ENCODE assay signal across 10 cellular contexts in the genomic region with DNA sequence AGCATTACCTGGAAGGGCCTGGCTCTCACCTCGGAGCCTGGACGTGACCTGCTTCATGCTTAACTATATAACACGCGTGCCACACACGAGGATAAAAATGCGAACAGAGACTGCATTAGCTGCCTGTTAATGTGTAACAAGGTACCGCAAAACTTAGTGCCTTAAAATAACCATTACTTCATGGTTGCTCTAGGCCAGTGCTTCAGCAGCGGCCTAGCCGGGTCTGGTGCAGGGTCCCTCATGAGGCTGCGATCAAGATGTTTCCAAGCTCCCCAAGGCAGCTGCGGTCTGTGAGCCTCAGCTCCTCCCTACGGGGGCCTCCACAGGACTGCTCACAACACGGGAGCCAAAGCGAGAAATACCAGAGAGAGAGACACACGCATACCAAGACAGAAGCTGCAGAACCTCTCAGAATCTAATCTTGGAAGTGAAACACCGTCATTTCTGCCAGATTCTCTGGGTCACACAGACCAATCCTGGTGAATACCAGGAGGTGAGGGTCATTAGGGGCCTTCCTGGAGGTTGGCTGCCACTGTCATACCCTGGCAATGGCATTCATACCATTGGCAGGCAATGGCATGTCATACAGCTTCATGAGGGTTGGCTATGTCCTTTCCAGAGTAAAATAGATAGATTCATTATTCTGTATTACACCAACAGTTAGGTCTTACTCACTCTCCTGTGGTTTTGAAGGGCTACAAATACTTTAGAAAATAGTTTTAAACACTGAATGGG.
DNase-seq lines count a peak whose midpoint lies in the region; ATAC-seq and TF ChIP-seq lines count a peak whose summit lies in the region.
"Had no signal": no experiment of that assay in that cellular context is flagged by ENCODE, and none has a peak within 500 bp of the region (broad histone marks: within the 10 kb centered on the region; RNA-seq: fewer than 3 reads in every experiment).

No MANE protein-coding gene starts in this region.

- POLR2A ChIA-PET in CD4-positive, alpha-beta T cell (lab: Charles Lee) = no interaction called here
- POLR2A ChIA-PET in naive thymus-derived CD4-positive, alpha-beta T cell (lab: Charles Lee) = interaction anchor here (0.6 kb wide), 1 partner anchor 33 kb away, joined by 3 read pairs; no protein-coding TSS in a partner anchor

- intact Hi-C loops in CD4-positive, alpha-beta T cell (cut with DNase I, micrococcal nuclease) = no loop called here
- intact Hi-C loops in right lobe of liver (cut with DNase I) = no loop called here
- intact Hi-C loops in naive thymus-derived CD4-positive, alpha-beta T cell (cut with micrococcal nuclease) = loop anchor here in 1 of 2 donors (5.0 kb wide), 1 partner anchor 54 kb away; no protein-coding TSS in a partner anchor

- H3K27me3 Mint-ChIP-seq in CD4-positive, alpha-beta T cell = no peaks in the 10 kb centered on the region
- H3K27me3 Mint-ChIP-seq in naive thymus-derived CD4-positive, alpha-beta T cell = no peaks in the 10 kb centered on the region

- no peaks in the 10 kb centered on the region for H3K27me3 ChIP-seq in CD4-positive, alpha-beta T cell (ENCODE audit: control insufficient read depth, insufficient read depth, low read length)
- no peaks in the 10 kb centered on the region for H3K27me3 ChIP-seq in right lobe of liver
- no peaks in the 10 kb centered on the region for H3K27me3 ChIP-seq in naive thymus-derived CD4-positive, alpha-beta T cell (ENCODE audit: control insufficient read depth in 2 of 2, insufficient read depth in 2 of 2, low read length in 2 of 2)

- CTCF ChIA-PET in CD4-positive, alpha-beta T cell (lab: Charles Lee) = no interaction called here
- CTCF ChIA-PET in naive thymus-derived CD4-positive, alpha-beta T cell (lab: Charles Lee) = interaction anchor here (0.6 kb wide), 1 partner anchor 105 kb away, joined by 3 read pairs; no protein-coding TSS in a partner anchor

- peaks cover 0 to 54% (median 29%) of the 10 kb centered on the region in 4 donors for H3K4me1 ChIP-seq in right lobe of liver
- peaks cover 3 to 22% of the 10 kb centered on the region in 2 donors for H3K4me1 ChIP-seq in naive thymus-derived CD4-positive, alpha-beta T cell (ENCODE audit: control insufficient read depth in 2 of 2, insufficient read depth in 2 of 2, low read length in 2 of 2)

- no peaks in the 10 kb centered on the region for H3K9me3 ChIP-seq in CD4-positive, alpha-beta T cell (ENCODE audit: control insufficient read depth, low read length)
- H3K9me3 ChIP-seq in right lobe of liver = no peaks in the 10 kb centered on the region
- no peaks in the 10 kb centered on the region for H3K9me3 ChIP-seq in naive thymus-derived CD4-positive, alpha-beta T cell (ENCODE audit: control insufficient read depth in 2 of 3, low read length in 3 of 3)

- H3K4me3 Mint-ChIP-seq in CD4-positive, alpha-beta T cell = no peak overlapping the region
- H3K4me3 Mint-ChIP-seq in naive thymus-derived CD4-positive, alpha-beta T cell = peak overlapping the region in 2 of 10 donors; percentile 18 to 39

- H3K4me3 ChIP-seq in right lobe of liver = no peak overlapping the region
- H3K4me3 ChIP-seq in naive thymus-derived CD4-positive, alpha-beta T cell (ENCODE audit: low read length) = no peak overlapping the region

- no peak for TF ChIP-seq POLR2A in right lobe of liver (IDR thresholded peaks at IDR 0.05)

- ATAC-seq in CD4-positive, alpha-beta T cell (ENCODE audit: poor library complexity) = no peak
- no peak for ATAC-seq in right lobe of liver
- ATAC-seq in GM21423 (IDR thresholded peaks at IDR 0.05; ENCODE audit: unreplicated experiment) = no peak
- no peak for ATAC-seq in naive thymus-derived CD4-positive, alpha-beta T cell

- no peak for DNase-seq in CD4-positive, alpha-beta T cell
- DNase-seq in H4 (ENCODE audit: low spot score) = peak; percentile 44
- no peak for DNase-seq in right lobe of liver
- DNase-seq in naive thymus-derived CD4-positive, alpha-beta T cell = no peak
- DNase-seq in KG1 (lab: John Stamatoyannopoulos, UW) = no peak
- no peak for DNase-seq in activated CD8-positive, alpha-beta memory T cell treated with anti-CD3 and anti-CD28 coated beads for 24 hours
- DNase-seq: cortex of kidney, NCI-H510A treated with DMSO at 0.1 percent for 48 hours had no signal

- H3K4me1 Mint-ChIP-seq in CD4-positive, alpha-beta T cell (ENCODE audit: low read depth) = peaks cover 55% of the 10 kb centered on the region
- peaks cover 26 to 77% (median 58%) of the 10 kb centered on the region in 7 donors for H3K4me1 Mint-ChIP-seq in naive thymus-derived CD4-positive, alpha-beta T cell

- WGBS in right lobe of liver (ENCODE audit: insufficient coverage, low coverage, low lambda C conversion rate, missing lambda C conversion rate) = 79% methylated on average over 14 of the region's 16 CpGs

- peaks cover 3% of the 10 kb centered on the region for H3K9me3 Mint-ChIP-seq in CD4-positive, alpha-beta T cell
- peaks cover 4 to 14% (median 8%) of the 10 kb centered on the region in 11 donors for H3K9me3 Mint-ChIP-seq in naive thymus-derived CD4-positive, alpha-beta T cell

- no peak for TF ChIP-seq CTCF in CD4-positive, alpha-beta T cell (IDR thresholded peaks at IDR 0.05)
- no peak for TF ChIP-seq CTCF in right lobe of liver (IDR thresholded peaks at IDR 0.05)

- no peak overlapping the region for H3K27ac ChIP-seq in CD4-positive, alpha-beta T cell (ENCODE audit: low read depth, low read length)
- H3K27ac ChIP-seq in angular gyrus (ENCODE audit: low read depth, low read length) (peak overlapping the region; percentile 16), right lobe of liver (peak overlapping the region; percentile 22 to 45 (median 45))
- no peak overlapping the region for H3K27ac ChIP-seq in naive thymus-derived CD4-positive, alpha-beta T cell (ENCODE audit: low read depth, low read length)

- no peaks in the 10 kb centered on the region for H3K36me3 ChIP-seq in right lobe of liver
- H3K36me3 ChIP-seq in naive thymus-derived CD4-positive, alpha-beta T cell (ENCODE audit: control insufficient read depth in 2 of 3, insufficient read depth in 3 of 3, low read length in 3 of 3) = peaks cover 0 to 4% (median 0%) of the 10 kb centered on the region in 3 experiments

- H3K36me3 Mint-ChIP-seq in CD4-positive, alpha-beta T cell (ENCODE audit: low read depth) = peaks cover 35% of the 10 kb centered on the region
- H3K36me3 Mint-ChIP-seq in naive thymus-derived CD4-positive, alpha-beta T cell = peaks cover 12 to 58% (median 41%) of the 10 kb centered on the region in 5 donors

- peak overlapping the region; percentile 30 for H3K27ac Mint-ChIP-seq in CD4-positive, alpha-beta T cell
- H3K27ac Mint-ChIP-seq in naive thymus-derived CD4-positive, alpha-beta T cell = peak overlapping the region in 3 of 9 donors; percentile 21 to 72 (median 51)

Comparison
In these comparisons a context has a peak if more than half of its experiments do, and no peak if none do; other contexts are left out.
1. H3K27ac ChIP-seq: peak in angular gyrus (single experiment) and right lobe of liver (3 of 3); none in CD4-positive, alpha-beta T cell (single experiment) and naive thymus-derived CD4-positive, alpha-beta T cell (single experiment).